Comparison of ENCODE assay signal across 21 cellular contexts in genomic region chr17:1343554-1343953, GRCh38.
"Had no signal": no experiment of that assay in that cellular context is flagged by ENCODE, and none has a peak within 500 bp of the region (broad histone marks: within the 10 kb centered on the region; RNA-seq: fewer than 3 reads in every experiment).

No MANE protein-coding gene starts in this region.

- H3K4me3 ChIP-seq: left lung, pancreas, transverse colon, vagina had no signal

- H3K9me3 ChIP-seq: left lung, pancreas, transverse colon, vagina had no signal

- H3K27me3 ChIP-seq: foreskin keratinocyte, left lung, pancreas, transverse colon, vagina had no signal

- DNase-seq: activated CD4-positive, alpha-beta T cell treated with anti-CD3 and anti-CD28 coated beads, Interleukin-2, amount 10 ng/mL, durations not matched to agents 7 days and 5 days; activated CD8-positive, alpha-beta memory T cell treated with anti-CD3 and anti-CD28 coated beads, Interleukin-2, amount 10 ng/mL, durations not matched to agents 7 days and 5 days; activated CD8-positive, alpha-beta T cell treated with anti-CD3 and anti-CD28 coated beads for 36 hours; activated naive CD4-positive, alpha-beta T cell; activated T-cell treated with anti-CD3 and anti-CD28 coated beads for 4 hours; caudate nucleus; dermis blood vessel endothelial cell; effector CD8-positive, alpha-beta T cell; foreskin keratinocyte; hippocampal formation; kidney glomerular epithelial cell; left lung; right cardiac atrium; T-cell; T1000; transverse colon had no signal

- H3K27me3 Mint-ChIP-seq: activated CD4-positive, alpha-beta T cell treated with anti-CD3 and anti-CD28 coated beads, Interleukin-2, amount 10 ng/mL, durations not matched to agents 7 days and 5 days; activated CD8-positive, alpha-beta memory T cell treated with anti-CD3 and anti-CD28 coated beads, Interleukin-2, amount 10 ng/mL, durations not matched to agents 7 days and 5 days; activated CD8-positive, alpha-beta T cell treated with anti-CD3 and anti-CD28 coated beads for 36 hours; brain; T-cell had no signal

- H3K27ac Mint-ChIP-seq: activated CD4-positive, alpha-beta T cell treated with anti-CD3 and anti-CD28 coated beads, Interleukin-2, amount 10 ng/mL, durations not matched to agents 7 days and 5 days; activated CD8-positive, alpha-beta memory T cell treated with anti-CD3 and anti-CD28 coated beads, Interleukin-2, amount 10 ng/mL, durations not matched to agents 7 days and 5 days; activated T-helper 2 cell treated with anti-CD3 and anti-CD28 coated beads, Interferon-gamma antibody, Interleukin-2, Interleukin-4, amounts not matched to agents 10 μg/mL and 5 μg/mL and 100 μg/mL, durations not matched to agents 14 hours and 24 hours and 36 hours; T-cell had no signal

- ATAC-seq: activated CD8-positive, alpha-beta T cell treated with anti-CD3 and anti-CD28 coated beads for 36 hours; foreskin keratinocyte; left lung had no signal

- H3K9me3 Mint-ChIP-seq: activated CD4-positive, alpha-beta T cell treated with anti-CD3 and anti-CD28 coated beads, Interleukin-2, amount 10 ng/mL, durations not matched to agents 7 days and 5 days; activated CD8-positive, alpha-beta T cell treated with anti-CD3 and anti-CD28 coated beads for 36 hours; activated T-helper 2 cell treated with anti-CD3 and anti-CD28 coated beads, Interferon-gamma antibody, Interleukin-2, Interleukin-4, amounts not matched to agents 10 μg/mL and 5 μg/mL and 100 μg/mL, durations not matched to agents 14 hours and 24 hours and 36 hours; nephron; T-cell had no signal

- H3K27ac ChIP-seq: foreskin keratinocyte, left lung, pancreas, vagina had no signal

- H3K4me1 ChIP-seq: foreskin keratinocyte had no signal

- H3K4me3 Mint-ChIP-seq: activated CD4-positive, alpha-beta T cell treated with anti-CD3 and anti-CD28 coated beads, Interleukin-2, amount 10 ng/mL, durations not matched to agents 7 days and 5 days; activated CD8-positive, alpha-beta memory T cell treated with anti-CD3 and anti-CD28 coated beads, Interleukin-2, amount 10 ng/mL, durations not matched to agents 7 days and 5 days; activated CD8-positive, alpha-beta T cell treated with anti-CD3 and anti-CD28 coated beads for 36 hours; brain; nephron; T-cell had no signal
